Comparison of ENCODE assay signal across 9 cellular contexts in the genomic region with DNA sequence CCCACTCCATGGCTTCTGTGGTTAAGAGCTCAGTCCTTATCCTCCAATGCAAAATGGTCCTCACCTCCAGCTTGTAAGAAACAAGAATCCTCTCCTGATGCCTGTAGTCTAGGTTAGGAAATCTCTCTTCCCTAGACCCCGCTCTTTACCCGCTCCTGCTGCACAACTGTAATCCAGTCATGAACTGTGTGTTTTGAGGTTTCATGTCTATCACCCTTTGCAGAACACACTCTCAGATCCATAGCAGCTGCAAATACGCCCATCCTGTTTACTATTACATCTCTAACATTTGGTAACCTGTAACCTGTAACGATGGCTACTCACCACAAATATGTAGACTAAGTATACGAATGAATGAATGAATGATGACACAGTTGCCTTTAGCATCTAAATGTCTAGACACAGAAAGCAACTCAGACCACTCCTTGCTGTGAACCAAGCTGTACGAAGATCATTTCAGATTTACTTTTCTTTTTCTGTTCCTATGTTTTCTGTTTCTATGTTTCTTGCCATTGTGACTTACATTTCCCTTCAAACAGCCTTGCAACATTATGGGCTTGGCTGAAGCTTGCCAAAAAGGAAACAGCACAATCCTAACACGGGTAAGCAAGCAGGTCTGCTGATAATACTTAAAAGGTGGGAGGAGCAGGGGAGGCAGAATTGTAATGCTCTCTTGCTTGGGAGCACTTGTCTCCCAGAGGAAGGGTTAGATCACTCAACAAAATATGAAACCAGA. TPM values are rescaled to one million over a fixed set of nuclear protein-coding genes. Genes with fewer than 3 reads are reported as not detected.
DNase-seq lines count a peak whose midpoint lies in the region; ATAC-seq and TF ChIP-seq lines count a peak whose summit lies in the region.
"Had no signal": no experiment of that assay in that cellular context is flagged by ENCODE, and none has a peak within 500 bp of the region (broad histone marks: within the 10 kb centered on the region; RNA-seq: fewer than 3 reads in every experiment).

No MANE protein-coding gene starts in this region.

- H3K4me1 Mint-ChIP-seq in activated T-helper 17 cell treated with anti-CD3 and anti-CD28 coated beads, Interleukin-2, amount 50 U/mL, for 72 hours = peaks cover 21% of the 10 kb centered on the region
- H3K4me1 Mint-ChIP-seq: activated naive CD4-positive, alpha-beta T cell treated with anti-CD3 and anti-CD28 coated beads, Interleukin-2, amount 50 U/mL, for 24 hours had no signal

- TF ChIP-seq CTCF in GM10248 (IDR thresholded peaks at IDR 0.05; ENCODE audit: control extremely low read depth, extremely low read depth, low read depth, missing control alignments) = no peak

- peak overlapping the region; percentile 49; the same call in 1 of the 2 replicates for H3K27ac ChIP-seq in BLaER1

- H3K27ac Mint-ChIP-seq in activated T-helper 17 cell treated with anti-CD3 and anti-CD28 coated beads, Interleukin-2, amount 50 U/mL, for 72 hours = no peak overlapping the region

- H4K20me1 ChIP-seq in BLaER1 = no peaks in the 10 kb centered on the region

- CTCF ChIA-PET in GM10248 (lab: Yijun Ruan, JAX) = interaction anchor here (1.2 to 1.5 kb wide), 2 partner anchors 18 to 25 kb away, joined by 3 read pairs; no protein-coding TSS in a partner anchor

- H3K4me2 ChIP-seq in BLaER1 = peak overlapping the region; percentile 61

- POLR2A ChIA-PET in GM10248 (lab: Yijun Ruan, JAX) = no interaction called here

- no peaks in the 10 kb centered on the region for H3K36me3 ChIP-seq in BLaER1

- H3K9me3 ChIP-seq in BLaER1 = no peaks in the 10 kb centered on the region

- H3K9ac ChIP-seq in BLaER1 = no peak overlapping the region

- H3K4me3 Mint-ChIP-seq in activated T-helper 17 cell treated with anti-CD3 and anti-CD28 coated beads, Interleukin-2, amount 50 U/mL, for 72 hours = no peak overlapping the region

- H3K9me3 Mint-ChIP-seq in activated T-helper 17 cell treated with anti-CD3 and anti-CD28 coated beads, Interleukin-2, amount 50 U/mL, for 72 hours = no peaks in the 10 kb centered on the region
- H3K9me3 Mint-ChIP-seq: activated naive CD4-positive, alpha-beta T cell treated with anti-CD3 and anti-CD28 coated beads, Interleukin-2, amount 50 U/mL, for 24 hours had no signal

- peak; percentile 61 for ATAC-seq in GM19035 (IDR thresholded peaks at IDR 0.05; ENCODE audit: unreplicated experiment)
- peak; percentile 76 for ATAC-seq in HG03135 (IDR thresholded peaks at IDR 0.05; ENCODE audit: unreplicated experiment)
- peak; percentile 74 for ATAC-seq in activated T-helper 17 cell treated with anti-CD3 and anti-CD28 coated beads, Interleukin-2, amount 50 U/mL, for 72 hours (replicated peaks)

- no peak overlapping the region for H3K4me3 ChIP-seq in BLaER1

- H3K36me3 Mint-ChIP-seq in activated T-helper 17 cell treated with anti-CD3 and anti-CD28 coated beads, Interleukin-2, amount 50 U/mL, for 72 hours (ENCODE audit: low read depth) = no peaks in the 10 kb centered on the region

- no peaks in the 10 kb centered on the region for H3K27me3 ChIP-seq in BLaER1

- H3K27me3 Mint-ChIP-seq in activated T-helper 17 cell treated with anti-CD3 and anti-CD28 coated beads, Interleukin-2, amount 50 U/mL, for 72 hours = no peaks in the 10 kb centered on the region
- H3K27me3 Mint-ChIP-seq: activated naive CD4-positive, alpha-beta T cell treated with anti-CD3 and anti-CD28 coated beads, Interleukin-2, amount 50 U/mL, for 24 hours had no signal

- DNase-seq in pulmonary artery endothelial cell (ENCODE audit: low read depth, low spot score) = peak; percentile 45
- DNase-seq in GOT3 (lab: John Stamatoyannopoulos, UW) = no peak
- DNase-seq in SHP77 treated with DMSO at 0.1 percent for 48 hours (lab: John Stamatoyannopoulos, UW) = no peak
- DNase-seq in GM10248 (ENCODE audit: extremely low spot score) = no peak

- peaks cover 46% of the 10 kb centered on the region for H3K4me1 ChIP-seq in BLaER1

RNA-seq across cellular contexts. Expression of a gene that starts 53.7 kb away (rescaled TPM):
- 10 to 100 TPM in 1 of 2 donors, 1 to 10 TPM in 1; 8.0 to 13.8 TPM for total RNA-seq in activated T-helper 17 cell treated with anti-CD3 and anti-CD28 coated beads, Interleukin-2, amount 50 U/mL, for 72 hours
- total RNA-seq in pulmonary artery endothelial cell = 29.5 and 33.4 TPM in 2 replicates
